Comparison of ENCODE assay signal across 14 cellular contexts in genomic region chr7:93601363-93601762, GRCh38. TPM values are rescaled to one million over a fixed set of nuclear protein-coding genes. Genes with fewer than 3 reads are reported as not detected.
DNase-seq lines count a peak whose midpoint lies in the region; ATAC-seq, FAIRE-seq and TF ChIP-seq lines count a peak whose summit lies in the region.
"Had no signal": no experiment of that assay in that cellular context is flagged by ENCODE, and none has a peak within 500 bp of the region (broad histone marks: within the 10 kb centered on the region; RNA-seq: fewer than 3 reads in every experiment).

No MANE protein-coding gene starts in this region.

- no peaks in the 10 kb centered on the region for H3K36me3 ChIP-seq in H7 (replicated peaks; ENCODE audit: control insufficient read depth, insufficient read depth, low read length)
- H3K36me3 ChIP-seq: sigmoid colon had no signal

- H3K4me3 ChIP-seq in H7 (ENCODE audit: insufficient read depth, low read depth, low read length) = no peak overlapping the region
- H3K4me3 ChIP-seq: sigmoid colon had no signal

- H3K27me3 ChIP-seq in H7 (ENCODE audit: control insufficient read depth, insufficient read depth, low read length) = no peaks in the 10 kb centered on the region
- H3K27me3 ChIP-seq: sigmoid colon had no signal

- TF ChIP-seq CTCF in D721Med (IDR thresholded peaks at IDR 0.05; ENCODE audit: insufficient read depth, missing control alignments) = peak; percentile 14

- no peak for FAIRE-seq in D721Med (lab: Jason Lieb, UNC)

- DNase-seq in D721Med (ENCODE audit: insufficient read length, low spot score) = no peak
- DNase-seq in H7 = peak; percentile 16
- DNase-seq in NCI-H69 (lab: John Stamatoyannopoulos, UW) = peak; percentile 81
- peak; percentile 1 for DNase-seq in cerebellum (ENCODE audit: low spot score)
- no peak for DNase-seq in CD1c-positive myeloid dendritic cell (ENCODE audit: extremely low spot score)
- no peak for DNase-seq in GF-D8 (lab: John Stamatoyannopoulos, UW)
- DNase-seq: activated CD4-positive, alpha-beta T cell treated with anti-CD3 and anti-CD28 coated beads for 36 hours; activated T-cell treated with anti-CD3 and anti-CD28 coated beads, Interleukin-2, amount 50 U/mL, for 72 hours; effector CD8-positive, alpha-beta T cell; naive thymus-derived CD4-positive, alpha-beta T cell; sigmoid colon; T-cell had no signal

- no peak for ATAC-seq in GM18517 (IDR thresholded peaks at IDR 0.05; ENCODE audit: unreplicated experiment)
- no peak for ATAC-seq in HG02798 (IDR thresholded peaks at IDR 0.05; ENCODE audit: poor library complexity, unreplicated experiment)
- ATAC-seq: activated CD4-positive, alpha-beta T cell treated with anti-CD3 and anti-CD28 coated beads for 36 hours; activated T-cell treated with anti-CD3 and anti-CD28 coated beads, Interleukin-2, amount 50 U/mL, for 72 hours; naive thymus-derived CD4-positive, alpha-beta T cell; T-cell had no signal

RNA-seq across cellular contexts. Expression of gene CALCR, which starts 26.8 kb away (rescaled TPM):
- 1.4 and 4.0 TPM in 2 replicates for total RNA-seq in H7 (2014; rRNA removed; shearing (Covaris generic))
- 0.45 TPM for total RNA-seq in cerebellum
- total RNA-seq: activated CD4-positive, alpha-beta T cell treated with anti-CD3 and anti-CD28 coated beads for 36 hours; activated T-cell treated with anti-CD3 and anti-CD28 coated beads, Interleukin-2, amount 50 U/mL, for 72 hours; naive thymus-derived CD4-positive, alpha-beta T cell; sigmoid colon; T-cell had no signal

Comparison
In these comparisons a context has a peak if more than half of its experiments do, and no peak if none do; other contexts are left out.
1. DNase-seq: peak in H7 (single experiment), NCI-H69 (single experiment) and cerebellum (single experiment); none in D721Med (single experiment), CD1c-positive myeloid dendritic cell (single experiment) and GF-D8 (single experiment).